ENCODE assay signal across 8 cellular contexts in the genomic region with DNA sequence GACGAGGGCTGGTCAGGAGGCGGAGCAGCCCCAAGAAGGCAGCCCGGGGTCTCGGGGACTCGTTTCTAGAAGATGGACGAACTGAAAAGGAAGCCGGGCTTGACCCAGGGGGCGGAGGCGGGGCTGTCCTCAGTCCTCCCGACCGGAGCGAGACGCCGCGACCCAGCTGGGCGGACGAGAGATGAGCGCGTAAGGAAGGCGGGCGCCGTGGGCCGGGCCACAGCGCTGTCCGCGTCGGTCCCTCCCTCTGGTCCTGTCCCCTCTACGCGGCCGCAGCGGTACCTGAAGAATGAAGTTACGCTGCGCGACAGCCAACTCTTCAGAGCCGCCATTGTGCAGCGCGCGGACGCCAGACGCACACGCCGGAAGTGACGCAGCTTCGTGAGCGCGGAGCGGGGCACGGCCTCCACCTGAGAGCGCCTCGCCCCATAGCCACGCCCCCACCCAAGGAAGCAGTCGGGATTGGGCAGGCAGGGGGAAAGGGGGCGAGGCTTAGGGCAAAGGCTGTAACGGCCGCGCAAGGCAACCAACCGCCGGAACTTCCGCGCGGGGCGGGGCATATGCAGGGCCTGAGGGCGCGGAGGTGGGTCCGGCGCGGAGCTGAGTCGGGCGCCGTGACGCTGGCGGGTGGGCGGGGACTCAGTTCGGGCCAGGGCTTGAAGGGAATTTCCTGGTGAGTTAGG. TPM values are rescaled to one million over a fixed set of nuclear protein-coding genes. Genes with fewer than 3 reads are reported as not detected.
A peak's percentile ranks its signal among the peaks of the same experiment; 100 is the strongest.
DNase-seq lines count a peak whose midpoint lies in the region; ATAC-seq and TF ChIP-seq lines count a peak whose summit lies in the region.

A gene (minus strand): TSS at position 370 of the 683 bp plus-strand sequence. CDS start 38 bp downstream, at position 332.

- peak within 1 kb of the TSS; percentile 94 for H3K4me2 ChIP-seq in PC-9

- no peak for TF ChIP-seq CTCF in PC-9 (conservative IDR thresholded peaks at IDR 0.05)

- H3K36me3 ChIP-seq in PC-9 (ENCODE audit: low read depth) = peaks cover 22% of the 10 kb centered on the region

- peaks cover 17% of the 10 kb centered on the region for H4K20me1 ChIP-seq in PC-9 (ENCODE audit: insufficient read depth)

- H3K79me2 ChIP-seq in PC-9 (ENCODE audit: low read depth) = peaks cover 40% of the 10 kb centered on the region

- CTCF ChIA-PET in PC-9 (lab: Charles Lee) = no interaction called here

- peak; percentile 85 for ATAC-seq in GM21619 (IDR thresholded peaks at IDR 0.05; ENCODE audit: unreplicated experiment)

- DNase-seq in DMS153 (lab: John Stamatoyannopoulos, UW) (peak; percentile 99), PC-9 (peak; percentile 96 to 100), epithelial cell of prostate (ENCODE audit: low read depth, low spot score) (peak; percentile 95), mucosa of gallbladder (ENCODE audit: low spot score) (peak; percentile 100)
- peak; percentile 98 for DNase-seq in Jurkat, Clone E6-1 (ENCODE audit: low read depth, low spot score)
- peak; percentile 99 for DNase-seq in activated T-cell treated with anti-CD3 and anti-CD28 coated beads, Interleukin-2, amount 50 U/mL, for 1 hour
- peak; percentile 99 to 100 for DNase-seq in stimulated activated CD8-positive, alpha-beta memory T cell treated with anti-CD3 and anti-CD28 coated beads, Interleukin-4, amount 100 ng/mL, for 4 hours (ENCODE audit: low read depth in 2 of 2, low spot score in 1 of 2)

- intact Hi-C loops in PC-9 (cut with micrococcal nuclease; ENCODE audit: unreplicated experiment) = loop anchor here (1.0 kb wide), 1 partner anchor 40 kb away; a partner anchor contains a TSS

- H3K4me3 ChIP-seq in Jurkat, Clone E6-1 (ENCODE audit: low read length) = peak within 1 kb of the TSS; percentile 93
- peak within 1 kb of the TSS; percentile 97 for H3K4me3 ChIP-seq in PC-9

- H3K27ac ChIP-seq in PC-9 = peak within 1 kb of the TSS; percentile 74
- peak within 1 kb of the TSS; percentile 91 for H3K27ac ChIP-seq in epithelial cell of prostate

- peaks cover 22% of the 10 kb centered on the region; the same call in 1 of the 2 replicates for H3F3A ChIP-seq in PC-9 (ENCODE audit: insufficient read depth, low read depth)

- no TSS peak for BruUV-seq in PC-9 (replicated peaks; lab: Mats Ljungman, UMichigan)

- H3K27me3 ChIP-seq in PC-9 (ENCODE audit: insufficient read depth, low read depth) = no peaks in the 10 kb centered on the region

- no peaks in the 10 kb centered on the region for H3K9me2 ChIP-seq in PC-9 (ENCODE audit: insufficient read depth)

- H3K9me3 ChIP-seq in PC-9 (ENCODE audit: insufficient read depth, low read depth) = no peaks in the 10 kb centered on the region

- peak within 1 kb of the TSS; percentile 85 for H2AFZ ChIP-seq in PC-9

- H3K4me1 ChIP-seq in PC-9 (replicated peaks; ENCODE audit: insufficient read depth) = peaks cover 21% of the 10 kb centered on the region

- POLR2A ChIA-PET in PC-9 (lab: Charles Lee; ENCODE audit: unreplicated experiment) = interaction anchor here (0.5 to 0.7 kb wide), 11 partner anchors 10 to 863 kb away, joined by 3 to 46 read pairs (median 5); a partner anchor contains a TSS

RNA-seq across cellular contexts. Expression of the gene that starts here (rescaled TPM):
- 84.2 TPM for polyA plus RNA-seq in Jurkat, Clone E6-1 (2012; ENCODE audit: insufficient read depth, insufficient read length)
- total RNA-seq in PC-9 (2021) (47.9 and 51.7 TPM in 2 replicates), mucosa of gallbladder (48.1 TPM)

Comparison
In these comparisons a context has a peak if more than half of its experiments do, and no peak if none do; other contexts are left out.
1. Peak in every context shown above with its lines: DNase-seq, ATAC-seq, H3K4me3 ChIP-seq and H3K27ac ChIP-seq.